In genomic region chr3:60434323-60434722, GRCh38 we compare ENCODE assay signal across 1 cellular context.
TF ChIP-seq lines count a peak whose summit lies in the region.

No MANE protein-coding gene starts in this region.

TF ChIP-seq in H1, 55 proteins besides CTCF, POLR2A, EP300 and RAD21:
- no peak for TF ChIP-seq KDM5A (IDR thresholded peaks at IDR 0.05; ENCODE audit: low read length)
